30 cellular contexts compared by ENCODE assay signal in genomic region chr11:111835665-111836064, GRCh38.
"Had no signal": no experiment of that assay in that cellular context is flagged by ENCODE, and none has a peak within 500 bp of the region (broad histone marks: within the 10 kb centered on the region; RNA-seq: fewer than 3 reads in every experiment).

No MANE protein-coding gene starts in this region.

- H3K27ac ChIP-seq: brain microvascular endothelial cell, coronary artery, esophagus muscularis mucosa, foreskin keratinocyte, gastroesophageal sphincter, heart right ventricle had no signal

- H3K4me1 ChIP-seq: foreskin keratinocyte, gastroesophageal sphincter had no signal

- H3K4me3 ChIP-seq: coronary artery, esophagus muscularis mucosa, gastroesophageal sphincter, heart right ventricle had no signal

- H3K9me3 Mint-ChIP-seq: activated CD8-positive, alpha-beta T cell treated with anti-CD3 and anti-CD28 coated beads for 36 hours; activated naive CD4-positive, alpha-beta T cell treated with anti-CD3 and anti-CD28 coated beads for 36 hours; activated naive CD4-positive, alpha-beta T cell treated with anti-CD3 and anti-CD28 coated beads, Interleukin-2, amount 50 U/mL, for 24 hours; activated naive CD8-positive, alpha-beta T cell treated with anti-CD3 and anti-CD28 coated beads for 36 hours; activated T-helper 1 cell treated with anti-CD3 and anti-CD28 coated beads, Interleukin-12 subunit alpha, Interleukin-12 subunit beta, Interleukin-2, Interleukin-4 antibody, amounts not matched to agents 30 ng/mL and 10 ng/mL and 1 ng/mL, durations not matched to agents 14 hours and 24 hours and 36 hours; activated T-helper 2 cell treated with anti-CD3 and anti-CD28 coated beads, Interferon-gamma antibody, Interleukin-2, Interleukin-4, amounts not matched to agents 10 μg/mL and 5 μg/mL and 100 μg/mL, durations not matched to agents 14 hours and 24 hours and 36 hours; central memory CD8-positive, alpha-beta T cell; effector memory CD8-positive, alpha-beta T cell; T-helper 2 cell treated with Interferon-gamma antibody and Interleukin-4, amounts not matched to agents 5 μg/mL and 100 μg/mL, for 36 hours had no signal

- H3K27me3 ChIP-seq: brain microvascular endothelial cell, esophagus muscularis mucosa, foreskin keratinocyte, gastroesophageal sphincter, heart right ventricle had no signal

- H3K27me3 Mint-ChIP-seq: activated CD8-positive, alpha-beta T cell treated with anti-CD3 and anti-CD28 coated beads for 36 hours; activated naive CD4-positive, alpha-beta T cell treated with anti-CD3 and anti-CD28 coated beads, Interleukin-2, amount 50 U/mL, for 24 hours; activated naive CD8-positive, alpha-beta T cell treated with anti-CD3 and anti-CD28 coated beads for 36 hours; central memory CD8-positive, alpha-beta T cell; effector memory CD8-positive, alpha-beta T cell; T-helper 17 cell had no signal

- H3K27ac Mint-ChIP-seq: activated naive CD4-positive, alpha-beta T cell treated with anti-CD3 and anti-CD28 coated beads for 36 hours; activated naive CD4-positive, alpha-beta T cell treated with anti-CD3 and anti-CD28 coated beads, Interleukin-2, amount 50 U/mL, for 24 hours; activated naive CD8-positive, alpha-beta T cell treated with anti-CD3 and anti-CD28 coated beads for 36 hours; activated T-helper 1 cell treated with anti-CD3 and anti-CD28 coated beads, Interleukin-12 subunit alpha, Interleukin-12 subunit beta, Interleukin-2, Interleukin-4 antibody, amounts not matched to agents 30 ng/mL and 10 ng/mL and 1 ng/mL, durations not matched to agents 14 hours and 24 hours and 36 hours; activated T-helper 2 cell treated with anti-CD3 and anti-CD28 coated beads, Interferon-gamma antibody, Interleukin-2, Interleukin-4, amounts not matched to agents 10 μg/mL and 5 μg/mL and 100 μg/mL, durations not matched to agents 14 hours and 24 hours and 36 hours; T-helper 17 cell; T-helper 2 cell treated with Interferon-gamma antibody and Interleukin-4, amounts not matched to agents 5 μg/mL and 100 μg/mL, for 36 hours had no signal

- ATAC-seq: activated CD8-positive, alpha-beta T cell treated with anti-CD3 and anti-CD28 coated beads for 36 hours; effector memory CD8-positive, alpha-beta T cell; foreskin keratinocyte; T-helper 17 cell had no signal

- DNase-seq: activated CD4-positive, alpha-beta T cell treated with anti-CD3 and anti-CD28 coated beads for 1 hour; activated CD4-positive, alpha-beta T cell treated with anti-CD3 and anti-CD28 coated beads for 4 hours; activated CD4-positive, alpha-beta T cell treated with anti-CD3 and anti-CD28 coated beads, Interleukin-2, amount 50 U/mL, for 1 hour; activated CD4-positive, alpha-beta T cell treated with anti-CD3 and anti-CD28 coated beads, Interleukin-2, amount 50 U/mL, for 48 hours; activated CD8-positive, alpha-beta memory T cell treated with anti-CD3 and anti-CD28 coated beads for 24 hours; activated CD8-positive, alpha-beta T cell treated with anti-CD3 and anti-CD28 coated beads for 36 hours; activated effector memory CD4-positive, alpha-beta T cell treated with anti-CD3 and anti-CD28 coated beads, Interleukin-2, amount 50 U/mL, for 16 hours; activated naive CD4-positive, alpha-beta T cell treated with anti-CD3 and anti-CD28 coated beads for 36 hours; activated naive CD8-positive, alpha-beta T cell treated with anti-CD3 and anti-CD28 coated beads for 36 hours; activated T-cell treated with anti-CD3 and anti-CD28 coated beads, Interleukin-2, amount 50 U/mL, for 48 hours; amniotic stem cell; anterior cingulate cortex; brain microvascular endothelial cell; dermis blood vessel endothelial cell; effector CD4-positive, alpha-beta T cell; effector memory CD8-positive, alpha-beta T cell; erythroblast; foreskin keratinocyte; heart right ventricle; T-helper 1 cell; T-helper 17 cell; T1000 had no signal

- H3K9me3 ChIP-seq: esophagus muscularis mucosa, gastroesophageal sphincter, heart right ventricle had no signal

- H3K4me1 Mint-ChIP-seq: activated naive CD4-positive, alpha-beta T cell treated with anti-CD3 and anti-CD28 coated beads, Interleukin-2, amount 50 U/mL, for 24 hours; central memory CD8-positive, alpha-beta T cell had no signal

- H3K4me3 Mint-ChIP-seq: activated CD8-positive, alpha-beta T cell treated with anti-CD3 and anti-CD28 coated beads for 36 hours; activated naive CD4-positive, alpha-beta T cell treated with anti-CD3 and anti-CD28 coated beads for 36 hours; activated naive CD4-positive, alpha-beta T cell treated with anti-CD3 and anti-CD28 coated beads, Interleukin-2, amount 50 U/mL, for 24 hours; activated naive CD8-positive, alpha-beta T cell treated with anti-CD3 and anti-CD28 coated beads for 36 hours; activated T-helper 1 cell treated with anti-CD3 and anti-CD28 coated beads, Interleukin-12 subunit alpha, Interleukin-12 subunit beta, Interleukin-2, Interleukin-4 antibody, amounts not matched to agents 30 ng/mL and 10 ng/mL and 1 ng/mL, durations not matched to agents 14 hours and 24 hours and 36 hours; central memory CD8-positive, alpha-beta T cell; effector memory CD8-positive, alpha-beta T cell; T-helper 17 cell; T-helper 2 cell treated with Interferon-gamma antibody and Interleukin-4, amounts not matched to agents 5 μg/mL and 100 μg/mL, for 36 hours had no signal
